Comparison of ENCODE assay signal across 8 cellular contexts in genomic region chr6:117484052-117484646, GRCh38. TPM values are rescaled to one million over a fixed set of nuclear protein-coding genes. Genes with fewer than 3 reads are reported as not detected.
DNase-seq lines count a peak whose midpoint lies in the region; ATAC-seq lines count a peak whose summit lies in the region.
"Had no signal": no experiment of that assay in that cellular context is flagged by ENCODE, and none has a peak within 500 bp of the region (broad histone marks: within the 10 kb centered on the region; RNA-seq: fewer than 3 reads in every experiment).

No MANE protein-coding gene starts in this region.

- H3K27me3 ChIP-seq in HUES6 (ENCODE audit: control insufficient read depth, insufficient read depth, low read length) = peaks cover 22% of the 10 kb centered on the region
- H3K27me3 ChIP-seq in right cardiac atrium (ENCODE audit: control insufficient read depth, insufficient read depth) = no peaks in the 10 kb centered on the region

- CTCF ChIA-PET in activated CD8-positive, alpha-beta T cell treated with anti-CD3 and anti-CD28 coated beads, Interleukin-2, amount 10 ng/mL, durations not matched to agents 7 days and 5 days (lab: Charles Lee) = interaction anchor here (0.9 to 4.3 kb wide), 5 partner anchors 34 to 121 kb away, joined by 3 to 21 read pairs (median 7); partner anchors contain the start of gene GOPC

- H3K4me1 ChIP-seq in HUES6 (ENCODE audit: control insufficient read depth, insufficient read depth, low read length) (peaks cover 7% of the 10 kb centered on the region; the same call in 1 of the 2 replicates), right cardiac atrium (ENCODE audit: control insufficient read depth, insufficient read depth, low read length) (no peaks in the 10 kb centered on the region)

- H3K4me3 ChIP-seq in HUES6 (ENCODE audit: low read depth, low read length) (peak overlapping the region; percentile 83), right cardiac atrium (ENCODE audit: low read length) (peak overlapping the region; percentile 71)

- H3K9me3 ChIP-seq in HUES6 (ENCODE audit: control insufficient read depth, insufficient read depth, low read depth, low read length) (peaks cover 10% of the 10 kb centered on the region), right cardiac atrium (ENCODE audit: control insufficient read depth, low read length) (no peaks in the 10 kb centered on the region)

- H3K9me3 Mint-ChIP-seq in activated CD8-positive, alpha-beta T cell treated with anti-CD3 and anti-CD28 coated beads, Interleukin-2, amount 10 ng/mL, durations not matched to agents 7 days and 5 days (ENCODE audit: insufficient read depth) = no peaks in the 10 kb centered on the region
- no peaks in the 10 kb centered on the region for H3K9me3 Mint-ChIP-seq in stimulated activated effector memory CD8-positive, alpha-beta T cell treated with anti-CD3 and anti-CD28 coated beads, Interleukin-12 subunit alpha, Interleukin-12 subunit beta, amount 100 ng/mL, for 72 hours

- 73% methylated on average over 8 of the region's 8 CpGs for WGBS in right cardiac atrium

- peaks cover 8% of the 10 kb centered on the region; the same call in 1 of the 2 replicates for H3K36me3 ChIP-seq in HUES6 (ENCODE audit: control insufficient read depth, insufficient read depth, low read length)

- no peak overlapping the region for H3K27ac Mint-ChIP-seq in activated CD8-positive, alpha-beta T cell treated with anti-CD3 and anti-CD28 coated beads, Interleukin-2, amount 10 ng/mL, durations not matched to agents 7 days and 5 days
- peak overlapping the region; percentile 64 for H3K27ac Mint-ChIP-seq in stimulated activated effector memory CD8-positive, alpha-beta T cell treated with anti-CD3 and anti-CD28 coated beads, Interleukin-12 subunit alpha, Interleukin-12 subunit beta, amount 100 ng/mL, for 72 hours

- peaks cover 18% of the 10 kb centered on the region for H3K4me1 Mint-ChIP-seq in activated CD8-positive, alpha-beta T cell treated with anti-CD3 and anti-CD28 coated beads, Interleukin-2, amount 10 ng/mL, durations not matched to agents 7 days and 5 days (ENCODE audit: low read depth)
- peaks cover 14% of the 10 kb centered on the region for H3K4me1 Mint-ChIP-seq in stimulated activated effector memory CD8-positive, alpha-beta T cell treated with anti-CD3 and anti-CD28 coated beads, Interleukin-12 subunit alpha, Interleukin-12 subunit beta, amount 100 ng/mL, for 72 hours

- no peak for ATAC-seq in activated CD8-positive, alpha-beta T cell treated with anti-CD3 and anti-CD28 coated beads, Interleukin-2, amount 10 ng/mL, durations not matched to agents 7 days and 5 days
- ATAC-seq in right cardiac atrium = no peak
- ATAC-seq in stimulated activated effector memory CD8-positive, alpha-beta T cell treated with anti-CD3 and anti-CD28 coated beads, Interleukin-12 subunit alpha, Interleukin-12 subunit beta, amount 100 ng/mL, for 72 hours = no peak
- no peak for ATAC-seq in GM19397 (IDR thresholded peaks at IDR 0.05; ENCODE audit: unreplicated experiment)

- peaks cover 40% of the 10 kb centered on the region for H3K27me3 Mint-ChIP-seq in activated CD8-positive, alpha-beta T cell treated with anti-CD3 and anti-CD28 coated beads, Interleukin-2, amount 10 ng/mL, durations not matched to agents 7 days and 5 days (ENCODE audit: low read depth)

- H3K9ac ChIP-seq in HUES6 (ENCODE audit: low read length) = no peak overlapping the region

- H3K27ac ChIP-seq in HUES6 (ENCODE audit: low read depth, low read length) = no peak overlapping the region
- H3K27ac ChIP-seq in right cardiac atrium (ENCODE audit: low read length) = no peak overlapping the region

- DNase-seq in activated CD8-positive, alpha-beta T cell treated with anti-CD3 and anti-CD28 coated beads, Interleukin-2, amount 10 ng/mL, durations not matched to agents 7 days and 5 days = no peak
- no peak for DNase-seq in right cardiac atrium
- no peak for DNase-seq in stimulated activated effector memory CD8-positive, alpha-beta T cell treated with anti-CD3 and anti-CD28 coated beads, Interleukin-12 subunit alpha, Interleukin-12 subunit beta, amount 100 ng/mL, for 72 hours (ENCODE audit: low spot score in 2 of 2)
- DNase-seq in KG1 (lab: John Stamatoyannopoulos, UW) = no peak
- DNase-seq in NCI-H524 (lab: John Stamatoyannopoulos, UW) = no peak
- DNase-seq: T1000 had no signal

- intact Hi-C loops in right cardiac atrium (cut with DNase I) = loop anchor here in 1 of 4 donors (5.0 kb wide), 1 partner anchor 63 kb away; no protein-coding TSS in a partner anchor

- no peaks in the 10 kb centered on the region for H3K36me3 Mint-ChIP-seq in activated CD8-positive, alpha-beta T cell treated with anti-CD3 and anti-CD28 coated beads, Interleukin-2, amount 10 ng/mL, durations not matched to agents 7 days and 5 days (ENCODE audit: low read depth)
- no peaks in the 10 kb centered on the region for H3K36me3 Mint-ChIP-seq in stimulated activated effector memory CD8-positive, alpha-beta T cell treated with anti-CD3 and anti-CD28 coated beads, Interleukin-12 subunit alpha, Interleukin-12 subunit beta, amount 100 ng/mL, for 72 hours

- peak overlapping the region; percentile 85 for H3K4me3 Mint-ChIP-seq in activated CD8-positive, alpha-beta T cell treated with anti-CD3 and anti-CD28 coated beads, Interleukin-2, amount 10 ng/mL, durations not matched to agents 7 days and 5 days
- H3K4me3 Mint-ChIP-seq in stimulated activated effector memory CD8-positive, alpha-beta T cell treated with anti-CD3 and anti-CD28 coated beads, Interleukin-12 subunit alpha, Interleukin-12 subunit beta, amount 100 ng/mL, for 72 hours = peak overlapping the region; percentile 82

- POLR2A ChIA-PET in activated CD8-positive, alpha-beta T cell treated with anti-CD3 and anti-CD28 coated beads, Interleukin-2, amount 10 ng/mL, durations not matched to agents 7 days and 5 days (lab: Charles Lee) = interaction anchor here (0.6 kb wide), 1 partner anchor 156 kb away, joined by 6 read pairs; no protein-coding TSS in a partner anchor

RNA-seq across cellular contexts. Expression of gene DCBLD1, which starts 1.7 kb away (rescaled TPM):
- total RNA-seq in activated CD8-positive, alpha-beta T cell treated with anti-CD3 and anti-CD28 coated beads, Interleukin-2, amount 10 ng/mL, durations not matched to agents 7 days and 5 days = 1 to 10 TPM; 2.5 to 4.3 TPM
- total RNA-seq in right cardiac atrium = 1 to 10 TPM; 3.2 to 5.7 (median 4.1) TPM
- polyA plus RNA-seq in right cardiac atrium = 3.8 TPM

RNA-seq across cellular contexts. Expression of gene ROS1, which starts 58.4 kb away (rescaled TPM):
- total RNA-seq in activated CD8-positive, alpha-beta T cell treated with anti-CD3 and anti-CD28 coated beads, Interleukin-2, amount 10 ng/mL, durations not matched to agents 7 days and 5 days = not detected
- under 1 TPM; 0.03 to 0.14 (median 0.09) TPM for total RNA-seq in right cardiac atrium
- polyA plus RNA-seq in right cardiac atrium = 0.02 TPM
